8 cellular contexts compared by ENCODE assay signal in the genomic region with DNA sequence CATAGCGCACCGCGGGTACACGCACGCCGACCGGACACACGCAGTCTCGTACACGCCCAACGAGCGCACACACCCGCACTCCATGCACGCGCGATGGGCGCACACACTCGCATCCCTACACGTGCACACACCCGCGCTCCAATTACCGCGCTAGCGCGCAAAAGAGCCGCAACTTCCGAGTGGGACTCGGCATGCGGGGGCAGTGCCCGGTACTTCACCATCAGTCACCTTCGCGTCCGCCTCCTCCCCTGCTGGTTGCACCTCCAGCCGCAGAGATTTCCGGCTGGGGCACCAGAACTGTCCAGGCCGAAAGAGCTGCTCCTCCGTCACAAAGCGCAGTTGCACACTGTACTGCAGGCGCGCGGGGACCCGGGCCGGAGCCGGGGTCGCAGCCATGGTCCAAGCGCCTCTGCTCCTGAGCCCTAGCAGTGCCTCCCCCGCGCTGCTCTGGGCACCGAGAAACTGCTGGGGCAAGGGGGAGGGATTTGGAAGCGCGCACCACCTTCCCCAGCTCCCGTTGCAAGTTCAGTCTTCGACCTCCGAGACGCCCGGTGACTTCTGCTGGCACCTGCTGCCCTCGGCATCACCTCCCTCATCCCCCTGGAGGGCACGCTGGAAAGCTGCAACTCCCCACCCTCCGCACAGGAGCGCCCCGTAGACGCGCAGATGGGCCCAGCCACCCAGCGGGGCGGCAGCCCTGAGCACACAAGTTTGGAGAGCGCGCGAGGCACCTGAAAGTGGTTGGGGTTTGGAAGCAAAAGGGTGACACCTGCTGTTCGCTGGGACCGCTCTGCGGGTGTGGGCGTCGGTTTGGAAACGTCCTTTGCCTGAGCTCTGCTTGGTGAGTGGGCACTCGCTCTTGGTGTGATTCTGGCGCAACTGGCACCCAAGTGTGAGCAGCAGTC.
DNase-seq lines count a peak whose midpoint lies in the region; ATAC-seq and TF ChIP-seq lines count a peak whose summit lies in the region.

No MANE protein-coding gene starts in this region.

- no peak overlapping the region for H3K9ac ChIP-seq in mucosa of rectum (ENCODE audit: low read depth in 1 of 2, low read length in 2 of 2)

- DNase-seq in AG04449 (ENCODE audit: low read depth, low spot score) = no peak
- DNase-seq in GM19238 (ENCODE audit: insufficient read length, low spot score) = peak; percentile 7
- peak; percentile 17 for DNase-seq in LHCN-M2 (ENCODE audit: low read depth)
- DNase-seq in SW480 (ENCODE audit: low spot score) = peak; percentile 51
- DNase-seq in dermis blood vessel endothelial cell = peak; percentile 20
- DNase-seq in testis = peak; percentile 38

- TF ChIP-seq CTCF in AG04449 (IDR thresholded peaks at IDR 0.05; ENCODE audit: insufficient read depth, low read length, missing control alignments) = peak; percentile 44
- TF ChIP-seq CTCF in testis (IDR thresholded peaks at IDR 0.05) = peak in 1 of 3 experiments; percentile 8

- H3K9me3 ChIP-seq in mucosa of rectum (ENCODE audit: control insufficient read depth in 2 of 2, low read length in 2 of 2) (no peaks in the 10 kb centered on the region), testis (no peaks in the 10 kb centered on the region)

- H3K4me1 ChIP-seq in mucosa of rectum (ENCODE audit: control insufficient read depth in 2 of 2, insufficient read depth in 2 of 2, low read length in 2 of 2) (peaks cover 3 to 8% of the 10 kb centered on the region in 2 donors), testis (peaks cover 4% of the 10 kb centered on the region)

- H3K27me3 ChIP-seq in mucosa of rectum (ENCODE audit: control insufficient read depth in 2 of 2, insufficient read depth in 2 of 2, low read length in 2 of 2) = peaks cover 12 to 16% of the 10 kb centered on the region in 2 donors
- H3K27me3 ChIP-seq in testis = no peaks in the 10 kb centered on the region

- no peaks in the 10 kb centered on the region for H3K36me3 ChIP-seq in mucosa of rectum (ENCODE audit: control insufficient read depth in 2 of 2, insufficient read depth in 2 of 2, low read length in 2 of 2)
- no peaks in the 10 kb centered on the region for H3K36me3 ChIP-seq in testis (ENCODE audit: low read depth, missing control alignments)

- intact Hi-C loops in testis (cut with DNase I; ENCODE audit: low total_unique reads) = no loop called here

- no peak for TF ChIP-seq POLR2A in testis (IDR thresholded peaks at IDR 0.05)

- CTCF ChIA-PET in AG04449 (lab: Yijun Ruan, JAX) = interaction anchor here (0.8 to 2.7 kb wide), 8 partner anchors 9 to 323 kb away, joined by 3 to 22 read pairs (median 4); no protein-coding TSS in a partner anchor

- 2 to 4% methylated on average over 5 to 58 of the region's 76 CpGs for WGBS in testis, 2 donors

- ATAC-seq in GM18858 (IDR thresholded peaks at IDR 0.05; ENCODE audit: unreplicated experiment) = no peak

- POLR2A ChIA-PET in AG04449 (lab: Yijun Ruan, JAX) = no interaction called here

- H3K27ac ChIP-seq in mucosa of rectum (ENCODE audit: low read depth in 2 of 2, low read length in 2 of 2) (no peak overlapping the region), testis (no peak overlapping the region)

- peak overlapping the region; percentile 45 for H3K4me3 ChIP-seq in AG04449 (ENCODE audit: low read depth, low read length)
- H3K4me3 ChIP-seq in mucosa of rectum (ENCODE audit: low read length in 2 of 2) = peak overlapping the region; percentile 8 to 35
- peak overlapping the region in 1 of 2 donors; percentile 38 for H3K4me3 ChIP-seq in testis
